ENCODE assay signal across 8 cellular contexts in the genomic region with DNA sequence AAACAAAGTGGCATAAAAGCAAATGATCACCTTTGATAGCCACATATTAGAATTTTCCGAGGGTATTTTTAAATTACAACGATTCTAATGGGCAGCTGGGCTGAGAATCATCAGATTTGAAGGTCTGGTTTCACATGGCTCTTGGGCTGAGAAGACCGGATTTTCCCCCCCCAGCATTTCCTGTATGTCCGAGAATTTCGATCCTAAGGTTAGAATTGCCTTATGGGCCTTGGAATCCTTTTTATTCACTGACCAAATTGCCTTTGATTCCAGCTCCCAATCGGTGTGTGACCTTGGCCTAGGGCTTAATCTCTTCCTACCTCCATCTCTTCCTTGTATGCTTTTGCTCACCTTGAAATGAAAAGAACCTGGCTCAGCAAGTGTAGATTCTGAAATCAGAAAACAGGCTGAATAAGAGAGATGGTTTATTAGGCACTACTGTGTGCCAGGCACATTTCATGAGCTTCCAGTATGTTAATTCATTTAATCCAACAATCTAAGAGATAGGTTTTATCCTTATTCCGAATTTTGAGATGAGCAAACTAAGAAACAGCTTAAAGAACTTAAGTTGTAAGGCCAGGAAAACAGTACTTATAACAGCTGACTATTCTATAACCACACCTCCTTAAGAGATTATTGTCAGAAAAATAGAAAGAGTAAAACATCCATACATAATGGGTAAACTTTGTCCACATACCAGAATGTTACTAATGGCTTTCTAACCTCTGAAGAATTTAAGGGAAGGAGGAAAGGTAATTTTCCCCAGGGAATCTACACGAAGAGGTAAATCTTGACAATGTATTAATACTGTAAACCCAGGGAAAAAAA. TPM values are rescaled to one million over a fixed set of nuclear protein-coding genes. Genes with fewer than 3 reads are reported as not detected.
DNase-seq lines count a peak whose midpoint lies in the region; ATAC-seq, FAIRE-seq and TF ChIP-seq lines count a peak whose summit lies in the region.

No MANE protein-coding gene starts in this region.

- FAIRE-seq in keratinocyte (lab: Jason Lieb, UNC): no peak

- no peaks in the 10 kb centered on the region for H3K9me1 ChIP-seq in keratinocyte (ENCODE audit: control insufficient read depth, extremely low read depth, insufficient read depth, low read length)

- H4K20me1 ChIP-seq in keratinocyte (ENCODE audit: control insufficient read depth, extremely low read depth, insufficient read depth, low read length): peaks cover 11% of the 10 kb centered on the region

- peaks cover 21% of the 10 kb centered on the region for H3K79me2 ChIP-seq in keratinocyte (ENCODE audit: control insufficient read depth, insufficient read depth, low read length)

- no peaks in the 10 kb centered on the region for H3K27me3 ChIP-seq in keratinocyte (ENCODE audit: control insufficient read depth, extremely low read depth, insufficient read depth, low read length)
- H3K27me3 ChIP-seq in thoracic aorta (replicated peaks; ENCODE audit: insufficient read depth): no peaks in the 10 kb centered on the region

- no peaks in the 10 kb centered on the region for H3K27me3 Mint-ChIP-seq in activated T-cell treated with anti-CD3 and anti-CD28 coated beads, Interleukin-2, amount 50 U/mL, for 72 hours (ENCODE audit: low read depth)
- H3K27me3 Mint-ChIP-seq in activated T-helper 2 cell treated with anti-CD3 and anti-CD28 coated beads, Interferon-gamma antibody, Interleukin-2, Interleukin-4, amounts not matched to agents 10 μg/mL and 5 μg/mL and 100 μg/mL, durations not matched to agents 14 hours and 24 hours and 36 hours (ENCODE audit: low read depth): no peaks in the 10 kb centered on the region

- TF ChIP-seq CTCF in keratinocyte (optimal IDR thresholded peaks at IDR 0.05 in 1 of 3, IDR thresholded peaks at IDR 0.05 in 1 of 3, conservative IDR thresholded peaks at IDR 0.05 in 1 of 3; ENCODE audit: extremely low read depth in 1 of 3, insufficient read depth in 2 of 3, low read length in 3 of 3) (no peak), thoracic aorta (IDR thresholded peaks at IDR 0.05) (no peak)

- H3K4me2 ChIP-seq in keratinocyte (ENCODE audit: control insufficient read depth, extremely low read depth, insufficient read depth, low read depth, low read length): peak overlapping the region; percentile 88

- intact Hi-C loops in activated T-helper 2 cell treated with anti-CD3 and anti-CD28 coated beads, Interferon-gamma antibody, Interleukin-2, Interleukin-4, amounts not matched to agents 10 μg/mL and 5 μg/mL and 100 μg/mL, durations not matched to agents 14 hours and 24 hours and 36 hours (cut with micrococcal nuclease): no loop called here

- H3K9me3 ChIP-seq in keratinocyte (ENCODE audit: control insufficient read depth, low read depth, low read length): no peaks in the 10 kb centered on the region
- H3K9me3 ChIP-seq in thoracic aorta: no peaks in the 10 kb centered on the region

- H3K4me1 ChIP-seq in keratinocyte (ENCODE audit: control insufficient read depth, extremely low read depth, insufficient read depth, low read length) (peaks cover 36% of the 10 kb centered on the region), thoracic aorta (ENCODE audit: control insufficient read depth in 1 of 2, low read depth in 2 of 2) (peaks cover 8 to 29% of the 10 kb centered on the region in 2 donors)

- peak overlapping the region; percentile 80 for H3K27ac Mint-ChIP-seq in activated T-cell treated with anti-CD3 and anti-CD28 coated beads, Interleukin-2, amount 50 U/mL, for 72 hours
- peak overlapping the region; percentile 99 for H3K27ac Mint-ChIP-seq in activated T-helper 2 cell treated with anti-CD3 and anti-CD28 coated beads, Interferon-gamma antibody, Interleukin-2, Interleukin-4, amounts not matched to agents 10 μg/mL and 5 μg/mL and 100 μg/mL, durations not matched to agents 14 hours and 24 hours and 36 hours

- ATAC-seq in activated T-cell treated with anti-CD3 and anti-CD28 coated beads, Interleukin-2, amount 50 U/mL, for 72 hours (replicated peaks in 1 of 2): no peak
- ATAC-seq in thoracic aorta (ENCODE audit: insufficient number of reproducible peaks, low FRiP score, low read depth): no peak

- peak overlapping the region; percentile 87 to 99 (median 91) for H3K4me3 ChIP-seq in keratinocyte (ENCODE audit: control insufficient read depth in 2 of 3, extremely low read depth in 1 of 3, insufficient read depth in 2 of 3, low read depth in 1 of 3, low read length in 3 of 3)
- H3K4me3 ChIP-seq in thoracic aorta: peak overlapping the region; percentile 89

- H3K36me3 ChIP-seq in keratinocyte (ENCODE audit: control insufficient read depth in 2 of 2, extremely low read depth in 1 of 2, insufficient read depth in 2 of 2, low read length in 2 of 2): peaks cover 0 to 11% of the 10 kb centered on the region in 2 experiments
- no peaks in the 10 kb centered on the region for H3K36me3 ChIP-seq in thoracic aorta

- H3K9ac ChIP-seq in keratinocyte (ENCODE audit: control insufficient read depth, extremely low read depth, insufficient read depth, low read length): peak overlapping the region; percentile 98

- H3K4me3 Mint-ChIP-seq in activated T-cell treated with anti-CD3 and anti-CD28 coated beads, Interleukin-2, amount 50 U/mL, for 72 hours: peak overlapping the region; percentile 99 to 100
- H3K4me3 Mint-ChIP-seq in activated T-helper 2 cell treated with anti-CD3 and anti-CD28 coated beads, Interferon-gamma antibody, Interleukin-2, Interleukin-4, amounts not matched to agents 10 μg/mL and 5 μg/mL and 100 μg/mL, durations not matched to agents 14 hours and 24 hours and 36 hours (ENCODE audit: low read depth): peak overlapping the region; percentile 100

- peaks cover 62% of the 10 kb centered on the region for H3K4me1 Mint-ChIP-seq in activated T-cell treated with anti-CD3 and anti-CD28 coated beads, Interleukin-2, amount 50 U/mL, for 72 hours (ENCODE audit: low read depth)
- peaks cover 42% of the 10 kb centered on the region for H3K4me1 Mint-ChIP-seq in activated T-helper 2 cell treated with anti-CD3 and anti-CD28 coated beads, Interferon-gamma antibody, Interleukin-2, Interleukin-4, amounts not matched to agents 10 μg/mL and 5 μg/mL and 100 μg/mL, durations not matched to agents 14 hours and 24 hours and 36 hours (ENCODE audit: low read depth)

- peaks cover 26 to 42% of the 10 kb centered on the region in 2 donors for H3K36me3 Mint-ChIP-seq in activated T-cell treated with anti-CD3 and anti-CD28 coated beads, Interleukin-2, amount 50 U/mL, for 72 hours (ENCODE audit: insufficient read depth in 2 of 2)
- peaks cover 33% of the 10 kb centered on the region for H3K36me3 Mint-ChIP-seq in activated T-helper 2 cell treated with anti-CD3 and anti-CD28 coated beads, Interferon-gamma antibody, Interleukin-2, Interleukin-4, amounts not matched to agents 10 μg/mL and 5 μg/mL and 100 μg/mL, durations not matched to agents 14 hours and 24 hours and 36 hours (ENCODE audit: low read depth)

- no peak for DNase-seq in activated T-cell treated with anti-CD3 and anti-CD28 coated beads, Interleukin-2, amount 50 U/mL, for 72 hours
- DNase-seq in activated T-cell treated with anti-CD3 and anti-CD28 coated beads, Interleukin-2, amount 50 U/mL, for 48 hours: no peak
- no peak for DNase-seq in activated T-helper 2 cell treated with anti-CD3 and anti-CD28 coated beads, Interferon-gamma antibody, Interleukin-2, Interleukin-4, amounts not matched to agents 10 μg/mL and 5 μg/mL and 100 μg/mL, durations not matched to agents 14 hours and 24 hours and 36 hours (ENCODE audit: low spot score)
- DNase-seq in keratinocyte (ENCODE audit: low read depth, low spot score) (no peak), thoracic aorta (ENCODE audit: low spot score) (no peak), GDM1 (lab: John Stamatoyannopoulos, UW) (no peak), EL (no peak), KG1 (lab: John Stamatoyannopoulos, UW) (no peak)

- no peak overlapping the region for H2AFZ ChIP-seq in keratinocyte (ENCODE audit: control insufficient read depth, low read length)

- dilution Hi-C loops in keratinocyte (cut with MboI; ENCODE audit: extremely low pct_ligation_motif_present, low sequenced_read_pairs): no loop called here

- no peaks in the 10 kb centered on the region for H3K9me3 Mint-ChIP-seq in activated T-cell treated with anti-CD3 and anti-CD28 coated beads, Interleukin-2, amount 50 U/mL, for 72 hours
- H3K9me3 Mint-ChIP-seq in activated T-helper 2 cell treated with anti-CD3 and anti-CD28 coated beads, Interferon-gamma antibody, Interleukin-2, Interleukin-4, amounts not matched to agents 10 μg/mL and 5 μg/mL and 100 μg/mL, durations not matched to agents 14 hours and 24 hours and 36 hours: no peaks in the 10 kb centered on the region

- H3K27ac ChIP-seq in keratinocyte (ENCODE audit: control insufficient read depth, insufficient read depth, low read length) (peak overlapping the region; percentile 94), thoracic aorta (peak overlapping the region; percentile 16 to 97)

RNA-seq across cellular contexts. Expression of a gene that starts 39.4 kb away (rescaled TPM):
- 1 to 10 TPM; 1.3 to 1.9 TPM for total RNA-seq in activated T-cell treated with anti-CD3 and anti-CD28 coated beads, Interleukin-2, amount 50 U/mL, for 72 hours
- 0.32 and 0.39 TPM in 2 replicates for total RNA-seq in activated T-helper 2 cell treated with anti-CD3 and anti-CD28 coated beads, Interferon-gamma antibody, Interleukin-2, Interleukin-4, amounts not matched to agents 10 μg/mL and 5 μg/mL and 100 μg/mL, durations not matched to agents 14 hours and 24 hours and 36 hours
- 13.8 to 18.6 TPM (median 18.4 TPM) in 3 replicates for polyA plus RNA-seq in keratinocyte
- polyA plus RNA-seq in keratinocyte (2011; ENCODE audit: low read depth): 1.8 TPM
- 4.8 and 5.8 TPM in 2 replicates for polyA plus RNA-seq in keratinocyte (2011; cell fraction: cytosol; rRNA removed)
- 22.5 and 22.9 TPM in 2 replicates for polyA plus RNA-seq in keratinocyte (2011; cell fraction: nucleus; rRNA removed)
- 3.0 and 11.8 TPM in 2 replicates for polyA plus RNA-seq in keratinocyte (2012; ENCODE audit: low replicate concordance)
- 16.8 to 21.1 TPM (median 19.5 TPM) in 3 replicates for polyA minus RNA-seq in keratinocyte
- polyA minus RNA-seq in keratinocyte (2011; cell fraction: cytosol; rRNA and poly(A)+ RNA removed): 13.0 TPM
- polyA minus RNA-seq in keratinocyte (2011; cell fraction: nucleus; rRNA and poly(A)+ RNA removed): 19.5 and 31.3 TPM in 2 replicates
- 10 to 100 TPM in 1 of 2 donors, 1 to 10 TPM in 1; 8.7 to 10.1 TPM for total RNA-seq in thoracic aorta
